13 cellular contexts compared by ENCODE assay signal in genomic region chr18:79798346-79798998, GRCh38. TPM values are rescaled to one million over a fixed set of nuclear protein-coding genes. Genes with fewer than 3 reads are reported as not detected.
A peak's percentile ranks its signal among the peaks of the same experiment; 100 is the strongest.
DNase-seq lines count a peak whose midpoint lies in the region; ATAC-seq and TF ChIP-seq lines count a peak whose summit lies in the region.
"Had no signal": no experiment of that assay in that cellular context is flagged by ENCODE, and none has a peak within 500 bp of the region (broad histone marks: within the 10 kb centered on the region; RNA-seq: fewer than 3 reads in every experiment).

No MANE protein-coding gene starts in this region.

- TF ChIP-seq POLR2A in prostate gland (IDR thresholded peaks at IDR 0.05), result no peak

- peaks cover 3% of the 10 kb centered on the region for H3K27me3 ChIP-seq in WERI-Rb-1 (ENCODE audit: insufficient read depth, low read depth, severe bottlenecking)
- peaks cover 26% of the 10 kb centered on the region; the same call in 1 of the 2 replicates for H3K27me3 ChIP-seq in iPS DF 6.9 (ENCODE audit: control insufficient read depth, insufficient read depth, low read length)
- H3K27me3 ChIP-seq in prostate gland (replicated peaks; ENCODE audit: insufficient read depth), result peaks cover 16% of the 10 kb centered on the region

- no peaks in the 10 kb centered on the region for H3K36me3 ChIP-seq in WERI-Rb-1
- no peaks in the 10 kb centered on the region for H3K36me3 ChIP-seq in iPS DF 6.9 (ENCODE audit: control insufficient read depth, insufficient read depth, low read length)
- H3K36me3 ChIP-seq in prostate gland, result no peaks in the 10 kb centered on the region

- DNase-seq in D341Med (ENCODE audit: low spot score) (peak; percentile 70), WERI-Rb-1 (no peak), iPS DF 6.9 (ENCODE audit: low read depth, low spot score) (no peak), prostate gland (ENCODE audit: low spot score) (no peak), GM19238 (ENCODE audit: insufficient read length, low spot score) (no peak)
- DNase-seq in stimulated activated naive CD4-positive, alpha-beta T cell (lab: John Stamatoyannopoulos, UW), result no peak
- DNase-seq: DND-41, left cardiac atrium, NCI-H226 had no signal

- H3K9me3 ChIP-seq in WERI-Rb-1 (ENCODE audit: severe bottlenecking) (no peaks in the 10 kb centered on the region), iPS DF 6.9 (ENCODE audit: control insufficient read depth, insufficient read depth, low read length) (no peaks in the 10 kb centered on the region), prostate gland (no peaks in the 10 kb centered on the region)

- H3K4me3 ChIP-seq in WERI-Rb-1 (ENCODE audit: low read depth, low read length) (peak overlapping the region; percentile 70), iPS DF 6.9 (ENCODE audit: low read length) (peak overlapping the region; percentile 29), prostate gland (peak overlapping the region; percentile 9 to 32)

- H3K27ac ChIP-seq in WERI-Rb-1 (peak overlapping the region; percentile 16; the same call in 1 of the 2 replicates), iPS DF 6.9 (ENCODE audit: low read length) (no peak overlapping the region), prostate gland (no peak overlapping the region)

- WGBS in iPS DF 6.9 (ENCODE audit: insufficient coverage, insufficient read length), result no CpG with 5 or more reads among the region's 78 CpGs
- WGBS in prostate gland, result 1% methylated on average over 22 of the region's 78 CpGs

- TF ChIP-seq CTCF in WERI-Rb-1 (IDR thresholded peaks at IDR 0.05; ENCODE audit: low read depth, low read length) (no peak), prostate gland (IDR thresholded peaks at IDR 0.05) (no peak)

- intact Hi-C loops in prostate gland (cut with DNase I), result no loop called here

- H3K4me1 ChIP-seq in iPS DF 6.9 (ENCODE audit: control insufficient read depth, insufficient read depth, low read length) (no peaks in the 10 kb centered on the region; the same call in 1 of the 2 replicates), prostate gland (replicated peaks) (peaks cover 11% of the 10 kb centered on the region)

- ATAC-seq in GM18870 (IDR thresholded peaks at IDR 0.05; ENCODE audit: unreplicated experiment) (no peak), GM21619 (IDR thresholded peaks at IDR 0.05; ENCODE audit: unreplicated experiment) (no peak)

RNA-seq across cellular contexts. Expression of gene KCNG2, which starts 0.7 kb away (rescaled TPM):
- total RNA-seq in prostate gland, result 1 to 10 TPM in 1 of 2 donors, not detected in 1; 3.7 TPM
- total RNA-seq: HT1080, T-cell had no signal
